In genomic region chr15:67955256-67955655, GRCh38 we compare ENCODE assay signal across 20 cellular contexts.
DNase-seq lines count a peak whose midpoint lies in the region; ATAC-seq and TF ChIP-seq lines count a peak whose summit lies in the region.
"Had no signal": no experiment of that assay in that cellular context is flagged by ENCODE, and none has a peak within 500 bp of the region (broad histone marks: within the 10 kb centered on the region; RNA-seq: fewer than 3 reads in every experiment).

No MANE protein-coding gene starts in this region.

- POLR2A ChIA-PET in activated naive CD8-positive, alpha-beta T cell treated with anti-CD3 and anti-CD28 coated beads, Interleukin-2, amount 10 ng/mL, durations not matched to agents 7 days and 5 days (lab: Charles Lee) = no interaction called here

- no peak for TF ChIP-seq CTCF in esophagus squamous epithelium (IDR thresholded peaks at IDR 0.05)
- no peak for TF ChIP-seq CTCF in tibial nerve (IDR thresholded peaks at IDR 0.05)

- H3K27me3 ChIP-seq in esophagus squamous epithelium = no peaks in the 10 kb centered on the region
- no peaks in the 10 kb centered on the region for H3K27me3 ChIP-seq in tibial nerve
- H3K27me3 ChIP-seq: tibial artery had no signal

- H3K4me3 Mint-ChIP-seq in activated naive CD8-positive, alpha-beta T cell treated with anti-CD3 and anti-CD28 coated beads, Interleukin-2, amount 10 ng/mL, durations not matched to agents 7 days and 5 days = no peak overlapping the region
- no peak overlapping the region for H3K4me3 Mint-ChIP-seq in activated naive CD8-positive, alpha-beta T cell treated with anti-CD3 and anti-CD28 coated beads, Interleukin-2, amount 50 U/mL, for 24 hours
- H3K4me3 Mint-ChIP-seq: activated CD4-positive, alpha-beta T cell treated with anti-CD3 and anti-CD28 coated beads, Interleukin-2, amount 10 ng/mL, durations not matched to agents 24 days and 14 days; CD4-positive, CD25-positive, alpha-beta regulatory T cell; GM23338; memory B cell; natural killer cell had no signal

- no peaks in the 10 kb centered on the region for H3K36me3 ChIP-seq in esophagus squamous epithelium
- H3K36me3 ChIP-seq in tibial nerve = no peaks in the 10 kb centered on the region
- H3K36me3 ChIP-seq: tibial artery had no signal

- TF ChIP-seq POLR2A in esophagus squamous epithelium (IDR thresholded peaks at IDR 0.05) (no peak), tibial nerve (IDR thresholded peaks at IDR 0.05) (no peak)

- peak; percentile 65 for ATAC-seq in activated naive CD8-positive, alpha-beta T cell treated with anti-CD3 and anti-CD28 coated beads, Interleukin-2, amount 10 ng/mL, durations not matched to agents 7 days and 5 days (ENCODE audit: low read depth)
- no peak for ATAC-seq in activated naive CD8-positive, alpha-beta T cell treated with anti-CD3 and anti-CD28 coated beads, Interleukin-2, amount 50 U/mL, for 24 hours
- ATAC-seq in stimulated activated naive CD8-positive, alpha-beta T cell treated with anti-CD3 and anti-CD28 coated beads, Interleukin-15, Interleukin-2, amounts not matched to agents 100 U/mL and 50 U/mL, for 24 hours = no peak
- ATAC-seq in HG02973 (IDR thresholded peaks at IDR 0.05; ENCODE audit: unreplicated experiment) = no peak
- ATAC-seq: GM23338, natural killer cell, Panc1 had no signal

- peaks cover 32% of the 10 kb centered on the region for H3K27me3 Mint-ChIP-seq in activated naive CD8-positive, alpha-beta T cell treated with anti-CD3 and anti-CD28 coated beads, Interleukin-2, amount 10 ng/mL, durations not matched to agents 7 days and 5 days
- peaks cover 8% of the 10 kb centered on the region for H3K27me3 Mint-ChIP-seq in activated naive CD8-positive, alpha-beta T cell treated with anti-CD3 and anti-CD28 coated beads, Interleukin-2, amount 50 U/mL, for 24 hours

- H3K27ac Mint-ChIP-seq in activated naive CD8-positive, alpha-beta T cell treated with anti-CD3 and anti-CD28 coated beads, Interleukin-2, amount 10 ng/mL, durations not matched to agents 7 days and 5 days = no peak overlapping the region
- H3K27ac Mint-ChIP-seq in activated naive CD8-positive, alpha-beta T cell treated with anti-CD3 and anti-CD28 coated beads, Interleukin-2, amount 50 U/mL, for 24 hours = no peak overlapping the region
- H3K27ac Mint-ChIP-seq: activated CD4-positive, alpha-beta T cell treated with anti-CD3 and anti-CD28 coated beads, Interleukin-2, amount 10 ng/mL, durations not matched to agents 24 days and 14 days; CD4-positive, CD25-positive, alpha-beta regulatory T cell; GM23338; memory B cell; natural killer cell had no signal

- peaks cover 18% of the 10 kb centered on the region for H3K4me1 Mint-ChIP-seq in activated naive CD8-positive, alpha-beta T cell treated with anti-CD3 and anti-CD28 coated beads, Interleukin-2, amount 10 ng/mL, durations not matched to agents 7 days and 5 days
- H3K4me1 Mint-ChIP-seq in activated naive CD8-positive, alpha-beta T cell treated with anti-CD3 and anti-CD28 coated beads, Interleukin-2, amount 50 U/mL, for 24 hours = peaks cover 2% of the 10 kb centered on the region
- H3K4me1 Mint-ChIP-seq: activated CD4-positive, alpha-beta T cell treated with anti-CD3 and anti-CD28 coated beads, Interleukin-2, amount 10 ng/mL, durations not matched to agents 24 days and 14 days; CD4-positive, CD25-positive, alpha-beta regulatory T cell; GM23338; memory B cell; natural killer cell had no signal

- no peaks in the 10 kb centered on the region for H3K36me3 Mint-ChIP-seq in activated naive CD8-positive, alpha-beta T cell treated with anti-CD3 and anti-CD28 coated beads, Interleukin-2, amount 10 ng/mL, durations not matched to agents 7 days and 5 days
- no peaks in the 10 kb centered on the region for H3K36me3 Mint-ChIP-seq in activated naive CD8-positive, alpha-beta T cell treated with anti-CD3 and anti-CD28 coated beads, Interleukin-2, amount 50 U/mL, for 24 hours (ENCODE audit: low read depth)
- H3K36me3 Mint-ChIP-seq: CD4-positive, CD25-positive, alpha-beta regulatory T cell; memory B cell; natural killer cell had no signal

- no peak for DNase-seq in activated naive CD8-positive, alpha-beta T cell treated with anti-CD3 and anti-CD28 coated beads, Interleukin-2, amount 10 ng/mL, durations not matched to agents 7 days and 5 days
- no peak for DNase-seq in activated naive CD8-positive, alpha-beta T cell treated with anti-CD3 and anti-CD28 coated beads, Interleukin-2, amount 50 U/mL, for 24 hours
- DNase-seq in NOMO-1 treated with dmso at 0.1 percent for 144 hours (lab: John Stamatoyannopoulos, UW; ENCODE audit: unreplicated experiment) = peak; percentile 65
- no peak for DNase-seq in esophagus squamous epithelium (lab: John Stamatoyannopoulos, UW)
- no peak for DNase-seq in tibial nerve (ENCODE audit: low spot score in 2 of 2)
- DNase-seq in stimulated activated naive CD8-positive, alpha-beta T cell treated with anti-CD3 and anti-CD28 coated beads, Interleukin-15, Interleukin-2, amounts not matched to agents 100 U/mL and 50 U/mL, for 24 hours = no peak
- DNase-seq in COLO829 (ENCODE audit: low spot score) = no peak
- DNase-seq: activated CD4-positive, alpha-beta T cell treated with anti-CD3 and anti-CD28 coated beads, Interleukin-2, amount 10 ng/mL, durations not matched to agents 24 days and 14 days; activated naive CD4-positive, alpha-beta T cell treated with Interleukin-2 at 50 U/mL for 16 hours; activated T-cell treated with anti-CD3 and anti-CD28 coated beads for 4 hours; CD4-positive, CD25-positive, alpha-beta regulatory T cell; hippocampal formation; IMR-90; islet precursor cell; natural killer cell had no signal

- peak overlapping the region in 3 of 4 donors; percentile 15 to 82 (median 70) for H3K27ac ChIP-seq in esophagus squamous epithelium
- peak overlapping the region; percentile 38 to 78 (median 64) for H3K27ac ChIP-seq in tibial nerve

- 73 to 79% methylated on average over 6 of the region's 6 CpGs for WGBS in esophagus squamous epithelium, 2 donors
- 75 to 79% methylated on average over 6 of the region's 6 CpGs for WGBS in tibial nerve, 2 donors

- H3K4me3 ChIP-seq in esophagus squamous epithelium = no peak overlapping the region
- H3K4me3 ChIP-seq in tibial nerve = no peak overlapping the region
- H3K4me3 ChIP-seq: GM23338, tibial artery had no signal

- H3K9me3 Mint-ChIP-seq in activated naive CD8-positive, alpha-beta T cell treated with anti-CD3 and anti-CD28 coated beads, Interleukin-2, amount 10 ng/mL, durations not matched to agents 7 days and 5 days = no peaks in the 10 kb centered on the region
- no peaks in the 10 kb centered on the region for H3K9me3 Mint-ChIP-seq in activated naive CD8-positive, alpha-beta T cell treated with anti-CD3 and anti-CD28 coated beads, Interleukin-2, amount 50 U/mL, for 24 hours
- H3K9me3 Mint-ChIP-seq: natural killer cell had no signal

- no peak for TF ChIP-seq EP300 in tibial nerve (IDR thresholded peaks at IDR 0.05)

- H3K9me3 ChIP-seq in esophagus squamous epithelium = no peaks in the 10 kb centered on the region
- H3K9me3 ChIP-seq in tibial nerve = no peaks in the 10 kb centered on the region
- H3K9me3 ChIP-seq: tibial artery had no signal

- H3K4me1 ChIP-seq in esophagus squamous epithelium = peaks cover 0 to 40% (median 20%) of the 10 kb centered on the region in 3 donors
- H3K4me1 ChIP-seq in tibial nerve = peaks cover 0 to 28% (median 0%) of the 10 kb centered on the region in 4 donors

- intact Hi-C loops in esophagus squamous epithelium (cut with DNase I) = no loop called here
